In the genomic region with DNA sequence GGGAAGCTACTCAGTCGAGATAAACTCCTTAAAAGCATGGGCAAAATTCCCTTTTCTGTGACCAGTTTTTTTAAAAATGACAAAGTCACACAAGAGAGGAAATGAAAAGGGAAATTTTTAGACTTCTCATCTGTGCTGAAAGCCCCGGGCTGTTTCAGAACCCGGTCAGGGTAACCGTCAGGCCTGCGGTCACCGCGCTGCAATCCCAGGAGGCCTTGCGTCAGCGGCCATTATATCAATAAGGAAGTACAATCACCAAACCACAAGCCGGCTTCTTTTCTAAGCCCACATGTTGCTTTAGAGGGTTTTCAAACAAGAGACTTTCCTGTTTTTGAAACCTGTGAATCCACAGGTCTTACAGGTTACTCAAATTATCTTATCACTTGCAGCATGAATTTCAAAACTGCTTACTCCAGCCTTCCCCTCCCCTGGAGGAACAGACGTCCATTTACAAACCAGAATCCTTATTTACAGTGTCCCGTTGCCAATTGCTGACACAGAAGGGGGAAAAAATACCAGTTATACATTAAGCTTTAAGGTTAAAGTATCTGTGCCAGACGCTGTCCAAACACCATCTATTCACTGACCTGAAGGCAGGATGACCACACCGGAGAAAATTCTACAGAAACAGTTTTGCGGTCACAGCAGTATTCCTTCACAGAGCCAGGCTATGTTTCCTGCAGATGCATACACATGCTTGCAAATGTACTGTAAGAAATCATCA, we compare ENCODE assay signal across 1 cellular context.
A peak's percentile ranks its signal among the peaks of the same experiment; 100 is the strongest.
TF ChIP-seq lines count a peak whose summit lies in the region.

No MANE protein-coding gene starts in this region.

TF ChIP-seq in GM12878, 131 proteins besides CTCF, POLR2A, EP300 and RAD21 (continued from another document):
- TF ChIP-seq ZBTB11 (CRISPR knock-in tag; IDR thresholded peaks at IDR 0.05) (no peak), CEBPB (IDR thresholded peaks at IDR 0.05; ENCODE audit: borderline replicate concordance in 1 of 2, low read depth in 2 of 2, low read length in 2 of 2) (0 out of 4 replicates have a peak, but pooled peaks of 1 of the 2 experiments have one; percentile 45), PAX8 (IDR thresholded peaks at IDR 0.05) (no peak), CHD1 (IDR thresholded peaks at IDR 0.05; ENCODE audit: low read depth, low read length) (0 out of 2 replicates have a peak, but pooled peaks have one; percentile 22), NR2C1 (IDR thresholded peaks at IDR 0.05) (0 out of 2 replicates have a peak, but pooled peaks have one; percentile 22)
- TF ChIP-seq, protein P1, sequence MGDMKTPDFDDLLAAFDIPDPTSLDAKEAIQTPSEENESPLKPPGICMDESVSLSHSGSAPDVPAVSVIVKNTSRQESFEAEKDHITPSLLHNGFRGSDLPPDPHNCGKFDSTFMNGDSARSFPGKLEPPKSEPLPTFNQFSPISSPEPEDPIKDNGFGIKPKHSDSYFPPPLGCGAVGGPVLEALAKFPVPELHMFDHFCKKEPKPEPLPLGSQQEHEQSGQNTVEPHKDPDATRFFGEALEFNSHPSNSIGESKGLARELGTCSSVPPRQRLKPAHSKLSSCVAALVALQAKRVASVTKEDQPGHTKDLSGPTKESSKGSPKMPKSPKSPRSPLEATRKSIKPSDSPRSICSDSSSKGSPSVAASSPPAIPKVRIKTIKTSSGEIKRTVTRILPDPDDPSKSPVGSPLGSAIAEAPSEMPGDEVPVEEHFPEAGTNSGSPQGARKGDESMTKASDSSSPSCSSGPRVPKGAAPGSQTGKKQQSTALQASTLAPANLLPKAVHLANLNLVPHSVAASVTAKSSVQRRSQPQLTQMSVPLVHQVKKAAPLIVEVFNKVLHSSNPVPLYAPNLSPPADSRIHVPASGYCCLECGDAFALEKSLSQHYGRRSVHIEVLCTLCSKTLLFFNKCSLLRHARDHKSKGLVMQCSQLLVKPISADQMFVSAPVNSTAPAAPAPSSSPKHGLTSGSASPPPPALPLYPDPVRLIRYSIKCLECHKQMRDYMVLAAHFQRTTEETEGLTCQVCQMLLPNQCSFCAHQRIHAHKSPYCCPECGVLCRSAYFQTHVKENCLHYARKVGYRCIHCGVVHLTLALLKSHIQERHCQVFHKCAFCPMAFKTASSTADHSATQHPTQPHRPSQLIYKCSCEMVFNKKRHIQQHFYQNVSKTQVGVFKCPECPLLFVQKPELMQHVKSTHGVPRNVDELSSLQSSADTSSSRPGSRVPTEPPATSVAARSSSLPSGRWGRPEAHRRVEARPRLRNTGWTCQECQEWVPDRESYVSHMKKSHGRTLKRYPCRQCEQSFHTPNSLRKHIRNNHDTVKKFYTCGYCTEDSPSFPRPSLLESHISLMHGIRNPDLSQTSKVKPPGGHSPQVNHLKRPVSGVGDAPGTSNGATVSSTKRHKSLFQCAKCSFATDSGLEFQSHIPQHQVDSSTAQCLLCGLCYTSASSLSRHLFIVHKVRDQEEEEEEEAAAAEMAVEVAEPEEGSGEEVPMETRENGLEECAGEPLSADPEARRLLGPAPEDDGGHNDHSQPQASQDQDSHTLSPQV (IDR thresholded peaks at IDR 0.05): peak; percentile 36
TF ChIP-seq in GM12878: peak in this region for 58.
